8 cellular contexts compared by ENCODE assay signal in the genomic region with DNA sequence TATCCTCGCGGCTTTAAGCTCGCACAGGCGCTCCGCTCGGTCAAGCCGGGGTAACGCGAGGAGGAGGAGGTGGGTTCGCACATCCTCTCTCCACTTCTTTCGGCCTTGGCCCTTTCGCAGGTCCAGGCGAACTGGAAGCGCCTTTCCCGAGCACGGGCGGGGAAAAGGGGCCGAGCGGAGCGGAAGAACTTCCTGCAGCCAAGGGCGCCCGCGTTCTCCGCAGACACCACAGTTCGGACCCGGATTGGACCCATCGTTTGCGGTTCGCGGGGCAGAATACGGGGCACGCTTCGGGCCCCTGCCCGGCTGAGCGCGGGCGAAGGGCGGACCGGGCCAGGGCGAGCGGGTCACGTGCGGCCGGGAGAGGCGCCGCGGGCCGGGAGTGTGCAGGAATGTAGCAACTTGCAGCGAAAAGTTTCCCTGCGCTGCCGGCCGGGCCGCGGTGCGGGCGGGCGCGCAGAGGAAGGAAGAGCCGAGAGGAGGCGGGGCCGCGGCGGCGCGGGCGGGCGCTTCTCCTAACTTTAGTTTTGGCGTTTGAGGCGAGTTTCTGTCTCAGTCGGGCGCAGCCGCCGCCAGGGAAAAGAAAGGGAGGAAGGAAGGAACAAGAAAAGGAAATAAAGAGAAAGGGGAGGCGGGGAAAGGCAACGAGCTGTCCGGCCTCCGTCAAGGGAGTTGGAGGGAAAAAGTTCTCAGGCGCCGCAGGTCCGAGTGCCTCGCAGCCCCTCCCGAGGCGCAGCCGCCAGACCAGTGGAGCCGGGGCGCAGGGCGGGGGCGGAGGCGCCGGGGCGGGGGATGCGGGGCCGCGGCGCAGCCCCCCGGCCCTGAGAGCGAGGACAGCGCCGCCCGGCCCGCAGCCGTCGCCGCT. TPM values are rescaled to one million over a fixed set of nuclear protein-coding genes. Genes with fewer than 3 reads are reported as not detected.
A peak's percentile ranks its signal among the peaks of the same experiment; 100 is the strongest.
DNase-seq lines count a peak whose midpoint lies in the region; ATAC-seq lines count a peak whose summit lies in the region.

A gene (plus strand): TSS at position 552 of the 865 bp plus-strand sequence. CDS start 402 bp downstream, outside the sequence.

- H3K27me3 ChIP-seq in endocrine pancreas (ENCODE audit: control insufficient read depth, insufficient read depth, low read length) (no peaks in the 10 kb centered on the region), mesendoderm (ENCODE audit: insufficient read depth, low read length, poor library complexity) (no peaks in the 10 kb centered on the region)

- peak within 1 kb of the TSS; percentile 93 for H3K4ac ChIP-seq in mesendoderm (ENCODE audit: low read depth, low read length)

- H4K8ac ChIP-seq in mesendoderm (ENCODE audit: low read depth, low read length): peak within 1 kb of the TSS; percentile 100

- H3K23ac ChIP-seq in mesendoderm (ENCODE audit: low read length): no peak within 1 kb of the TSS

- H3K9me3 ChIP-seq in endocrine pancreas (ENCODE audit: control insufficient read depth, low read length): no peaks in the 10 kb centered on the region

- H3K36me3 ChIP-seq in endocrine pancreas (ENCODE audit: control insufficient read depth, insufficient read depth, low read length): no peaks in the 10 kb centered on the region
- no peaks in the 10 kb centered on the region for H3K36me3 ChIP-seq in mesendoderm (ENCODE audit: control insufficient read depth, insufficient read depth, low read length)

- H3K4me3 ChIP-seq in endocrine pancreas (ENCODE audit: control insufficient read depth, insufficient read depth, low read length): no peak within 1 kb of the TSS
- H3K4me3 ChIP-seq in mesendoderm (ENCODE audit: low read length): peak within 1 kb of the TSS; percentile 80

- H2BK15ac ChIP-seq in mesendoderm (replicated peaks; ENCODE audit: low read depth): no peak within 1 kb of the TSS

- H3K79me2 ChIP-seq in mesendoderm (ENCODE audit: control insufficient read depth, insufficient read depth, low read length): peaks cover 16% of the 10 kb centered on the region

- H3K4me2 ChIP-seq in mesendoderm (ENCODE audit: low read length): peak within 1 kb of the TSS; percentile 79

- H3K56ac ChIP-seq in mesendoderm (ENCODE audit: low read length): peak within 1 kb of the TSS; percentile 98

- peak within 1 kb of the TSS; percentile 98 for H2BK120ac ChIP-seq in mesendoderm (ENCODE audit: low read depth, low read length)

- peak within 1 kb of the TSS; percentile 19 for H3K9ac ChIP-seq in endocrine pancreas (ENCODE audit: control insufficient read depth, insufficient read depth, low read length)
- peak within 1 kb of the TSS; percentile 91 for H3K9ac ChIP-seq in mesendoderm (ENCODE audit: low read length)

- H3K79me1 ChIP-seq in mesendoderm (ENCODE audit: low read length): no peaks in the 10 kb centered on the region

- no peak within 1 kb of the TSS for H2AK5ac ChIP-seq in mesendoderm (ENCODE audit: low read length)

- peak within 1 kb of the TSS; percentile 100 for H3K27ac ChIP-seq in mesendoderm (ENCODE audit: low read depth, low read length)

- no CpG with 5 or more reads among the region's 104 CpGs for WGBS in mesendoderm (ENCODE audit: extremely low coverage, insufficient coverage, low lambda C conversion rate)

- ATAC-seq in GM18502 (IDR thresholded peaks at IDR 0.05; ENCODE audit: poor library complexity, unreplicated experiment) (peak; percentile 93), HG02798 (IDR thresholded peaks at IDR 0.05; ENCODE audit: poor library complexity, unreplicated experiment) (peak; percentile 88)

- peak within 1 kb of the TSS; percentile 84 for H2BK5ac ChIP-seq in mesendoderm (ENCODE audit: low read length)

- H4K5ac ChIP-seq in mesendoderm (ENCODE audit: low read length): no peak within 1 kb of the TSS

- DNase-seq in NCI-H526 (lab: John Stamatoyannopoulos, UW) (peak; percentile 47 to 88), mesendoderm (peak; percentile 98), NCI-H446 treated with DMSO at 0.1 percent for 48 hours (lab: John Stamatoyannopoulos, UW) (no peak)
- DNase-seq in activated CD8-positive, alpha-beta memory T cell treated with anti-CD3 and anti-CD28 coated beads, Interleukin-2, amount 50 U/mL, for 1 hour (ENCODE audit: extremely low read depth): peak; percentile 4
- peak; percentile 27 for DNase-seq in stimulated activated CD8-positive, alpha-beta memory T cell treated with anti-CD3 and anti-CD28 coated beads, Interleukin-12 subunit alpha, Interleukin-12 subunit beta, amount 100 ng/mL, for 1 hour (ENCODE audit: low read depth)

- H3K4me1 ChIP-seq in endocrine pancreas (ENCODE audit: control insufficient read depth, insufficient read depth, low read length) (no peaks in the 10 kb centered on the region), mesendoderm (ENCODE audit: control insufficient read depth, low read depth, low read length) (peaks cover 2% of the 10 kb centered on the region)

- H3K18ac ChIP-seq in mesendoderm (ENCODE audit: low read length): peak within 1 kb of the TSS; percentile 100

RNA-seq across cellular contexts. Expression of the gene that starts here (rescaled TPM):
- 87.6 TPM for polyA plus RNA-seq in mesendoderm (2013, experiment 1 of 2)
- polyA plus RNA-seq in mesendoderm (2013, experiment 2 of 2): 85.5 TPM
